Comparison of ENCODE assay signal across 3 cellular contexts in the genomic region with DNA sequence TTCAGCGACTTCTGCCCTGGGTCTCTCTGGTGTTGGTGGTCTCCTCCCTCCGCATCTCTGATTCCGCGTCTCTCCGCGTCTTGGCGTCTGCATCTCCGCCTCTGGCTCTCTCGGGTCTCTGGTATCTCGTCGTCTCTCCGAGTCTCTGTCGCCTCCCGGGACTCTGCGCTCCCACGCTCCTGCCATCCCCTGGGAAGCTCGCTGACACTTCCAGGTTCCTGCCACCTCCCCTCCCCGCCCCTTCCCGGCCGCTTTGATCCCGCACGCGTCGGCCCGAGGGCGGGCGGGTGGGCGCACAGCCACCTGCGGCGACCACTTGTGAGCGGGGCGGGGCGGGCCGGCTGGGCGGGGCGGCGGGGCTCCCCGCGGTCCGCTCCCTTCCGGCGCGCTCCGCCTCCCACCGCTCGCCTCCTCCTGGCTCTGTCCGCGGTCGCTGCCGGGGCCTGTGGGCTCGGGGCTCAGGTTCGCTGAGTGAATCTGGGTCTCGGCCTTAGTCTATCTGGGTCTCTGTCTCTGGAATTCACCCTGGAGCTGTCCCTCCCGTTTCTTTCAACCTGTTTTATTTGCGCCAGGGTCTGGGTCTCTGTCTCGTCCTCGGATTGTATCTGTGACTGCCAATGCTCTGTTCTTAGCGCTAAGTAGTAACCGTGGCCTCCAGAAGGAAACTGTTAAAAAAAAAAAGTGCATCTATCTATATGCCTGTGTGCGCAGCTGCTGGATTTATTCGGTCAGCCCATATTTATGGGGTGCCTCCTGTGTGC.
TF ChIP-seq lines count a peak whose summit lies in the region.

No MANE protein-coding gene starts in this region.

TF ChIP-seq in HEK293, 187 proteins besides CTCF, POLR2A, EP300 and RAD21 (continues in another document):
- TF ChIP-seq SP3 (tag by site-specific recombination; IDR thresholded peaks at IDR 0.05), result peak; percentile 63; the same call in 1 of the 2 replicates
- TF ChIP-seq ZNF202 (tag by site-specific recombination; IDR thresholded peaks at IDR 0.05; ENCODE audit: borderline replicate concordance), result no peak
- 0 out of 2 replicates have a peak, but pooled peaks have one; percentile 21 for TF ChIP-seq ZSCAN30 (tag by site-specific recombination; IDR thresholded peaks at IDR 0.05)
- TF ChIP-seq BCL11B (tag by site-specific recombination; IDR thresholded peaks at IDR 0.05; ENCODE audit: low read depth), result no peak
- peak; percentile 88 for TF ChIP-seq ZBTB17 (tag by site-specific recombination; IDR thresholded peaks at IDR 0.05)
- 0 out of 2 replicates have a peak, but pooled peaks have one; percentile 37 for TF ChIP-seq TRIM28 (IDR thresholded peaks at IDR 0.05; ENCODE audit: borderline replicate concordance, low read length)
- 0 out of 2 replicates have a peak, but pooled peaks have one; percentile 1 for TF ChIP-seq SP2 (tag by site-specific recombination; IDR thresholded peaks at IDR 0.05)
- TF ChIP-seq ZNF423 (tag by site-specific recombination; IDR thresholded peaks at IDR 0.05), result peak; percentile 37; the same call in 1 of the 2 replicates
- peak; percentile 73 for TF ChIP-seq OSR2 (tag by site-specific recombination; IDR thresholded peaks at IDR 0.05)
- no peak for TF ChIP-seq ZFP37 (tag by site-specific recombination; IDR thresholded peaks at IDR 0.05)
- peak; percentile 90 for TF ChIP-seq ZBTB20 (tag by site-specific recombination; IDR thresholded peaks at IDR 0.05)
- peak; percentile 29 for TF ChIP-seq SP7 (tag by site-specific recombination; IDR thresholded peaks at IDR 0.05)
- 0 out of 2 replicates have a peak, but pooled peaks have one; percentile 72 for TF ChIP-seq GLI4 (tag by site-specific recombination; IDR thresholded peaks at IDR 0.05)
- no peak for TF ChIP-seq ZNF555 (tag by site-specific recombination; conservative IDR thresholded peaks at IDR 0.05)
- no peak for TF ChIP-seq KLF7 (tag by site-specific recombination; IDR thresholded peaks at IDR 0.05; ENCODE audit: borderline replicate concordance)
- TF ChIP-seq, protein P1, sequence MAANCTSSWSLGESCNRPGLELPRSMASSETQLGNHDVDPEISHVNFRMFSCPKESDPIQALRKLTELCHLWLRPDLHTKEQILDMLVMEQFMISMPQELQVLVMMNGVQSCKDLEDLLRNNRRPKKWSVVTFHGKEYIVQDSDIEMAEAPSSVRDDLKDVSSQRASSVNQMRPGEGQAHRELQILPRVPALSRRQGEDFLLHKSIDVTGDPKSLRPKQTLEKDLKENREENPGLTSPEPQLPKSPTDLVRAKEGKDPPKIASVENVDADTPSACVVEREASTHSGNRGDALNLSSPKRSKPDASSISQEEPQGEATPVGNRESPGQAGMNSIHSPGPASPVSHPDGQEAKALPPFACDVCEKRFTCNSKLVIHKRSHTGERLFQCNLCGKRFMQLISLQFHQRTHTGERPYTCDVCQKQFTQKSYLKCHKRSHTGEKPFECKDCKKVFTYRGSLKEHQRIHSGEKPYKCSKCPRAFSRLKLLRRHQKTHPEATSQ (tag by site-specific recombination; IDR thresholded peaks at IDR 0.05), result no peak; the same call in 1 of the 2 replicates
- TF ChIP-seq MYNN (tag by site-specific recombination; IDR thresholded peaks at IDR 0.05; ENCODE audit: borderline replicate concordance), result no peak
- peak; percentile 67 for TF ChIP-seq ZNF366 (tag by site-specific recombination; conservative IDR thresholded peaks at IDR 0.05)

TF ChIP-seq in K562, 482 proteins besides CTCF, POLR2A, EP300 and RAD21 (continues in another document):
- TF ChIP-seq, protein P2, sequence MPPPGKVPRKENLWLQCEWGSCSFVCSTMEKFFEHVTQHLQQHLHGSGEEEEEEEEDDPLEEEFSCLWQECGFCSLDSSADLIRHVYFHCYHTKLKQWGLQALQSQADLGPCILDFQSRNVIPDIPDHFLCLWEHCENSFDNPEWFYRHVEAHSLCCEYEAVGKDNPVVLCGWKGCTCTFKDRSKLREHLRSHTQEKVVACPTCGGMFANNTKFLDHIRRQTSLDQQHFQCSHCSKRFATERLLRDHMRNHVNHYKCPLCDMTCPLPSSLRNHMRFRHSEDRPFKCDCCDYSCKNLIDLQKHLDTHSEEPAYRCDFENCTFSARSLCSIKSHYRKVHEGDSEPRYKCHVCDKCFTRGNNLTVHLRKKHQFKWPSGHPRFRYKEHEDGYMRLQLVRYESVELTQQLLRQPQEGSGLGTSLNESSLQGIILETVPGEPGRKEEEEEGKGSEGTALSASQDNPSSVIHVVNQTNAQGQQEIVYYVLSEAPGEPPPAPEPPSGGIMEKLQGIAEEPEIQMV (tag; conservative IDR thresholded peaks at IDR 0.05; ENCODE audit: low read depth), result peak; percentile 96
- TF ChIP-seq, protein P3, sequence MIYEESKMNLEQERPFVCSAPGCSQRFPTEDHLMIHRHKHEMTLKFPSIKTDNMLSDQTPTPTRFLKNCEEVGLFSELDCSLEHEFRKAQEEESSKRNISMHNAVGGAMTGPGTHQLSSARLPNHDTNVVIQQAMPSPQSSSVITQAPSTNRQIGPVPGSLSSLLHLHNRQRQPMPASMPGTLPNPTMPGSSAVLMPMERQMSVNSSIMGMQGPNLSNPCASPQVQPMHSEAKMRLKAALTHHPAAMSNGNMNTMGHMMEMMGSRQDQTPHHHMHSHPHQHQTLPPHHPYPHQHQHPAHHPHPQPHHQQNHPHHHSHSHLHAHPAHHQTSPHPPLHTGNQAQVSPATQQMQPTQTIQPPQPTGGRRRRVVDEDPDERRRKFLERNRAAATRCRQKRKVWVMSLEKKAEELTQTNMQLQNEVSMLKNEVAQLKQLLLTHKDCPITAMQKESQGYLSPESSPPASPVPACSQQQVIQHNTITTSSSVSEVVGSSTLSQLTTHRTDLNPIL (CRISPR knock-in tag; IDR thresholded peaks at IDR 0.05), result no peak
- TF ChIP-seq, protein P4, sequence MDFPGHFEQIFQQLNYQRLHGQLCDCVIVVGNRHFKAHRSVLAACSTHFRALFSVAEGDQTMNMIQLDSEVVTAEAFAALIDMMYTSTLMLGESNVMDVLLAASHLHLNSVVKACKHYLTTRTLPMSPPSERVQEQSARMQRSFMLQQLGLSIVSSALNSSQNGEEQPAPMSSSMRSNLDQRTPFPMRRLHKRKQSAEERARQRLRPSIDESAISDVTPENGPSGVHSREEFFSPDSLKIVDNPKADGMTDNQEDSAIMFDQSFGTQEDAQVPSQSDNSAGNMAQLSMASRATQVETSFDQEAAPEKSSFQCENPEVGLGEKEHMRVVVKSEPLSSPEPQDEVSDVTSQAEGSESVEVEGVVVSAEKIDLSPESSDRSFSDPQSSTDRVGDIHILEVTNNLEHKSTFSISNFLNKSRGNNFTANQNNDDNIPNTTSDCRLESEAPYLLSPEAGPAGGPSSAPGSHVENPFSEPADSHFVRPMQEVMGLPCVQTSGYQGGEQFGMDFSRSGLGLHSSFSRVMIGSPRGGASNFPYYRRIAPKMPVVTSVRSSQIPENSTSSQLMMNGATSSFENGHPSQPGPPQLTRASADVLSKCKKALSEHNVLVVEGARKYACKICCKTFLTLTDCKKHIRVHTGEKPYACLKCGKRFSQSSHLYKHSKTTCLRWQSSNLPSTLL (IDR thresholded peaks at IDR 0.05), result peak; percentile 98
- TF ChIP-seq, protein P5, sequence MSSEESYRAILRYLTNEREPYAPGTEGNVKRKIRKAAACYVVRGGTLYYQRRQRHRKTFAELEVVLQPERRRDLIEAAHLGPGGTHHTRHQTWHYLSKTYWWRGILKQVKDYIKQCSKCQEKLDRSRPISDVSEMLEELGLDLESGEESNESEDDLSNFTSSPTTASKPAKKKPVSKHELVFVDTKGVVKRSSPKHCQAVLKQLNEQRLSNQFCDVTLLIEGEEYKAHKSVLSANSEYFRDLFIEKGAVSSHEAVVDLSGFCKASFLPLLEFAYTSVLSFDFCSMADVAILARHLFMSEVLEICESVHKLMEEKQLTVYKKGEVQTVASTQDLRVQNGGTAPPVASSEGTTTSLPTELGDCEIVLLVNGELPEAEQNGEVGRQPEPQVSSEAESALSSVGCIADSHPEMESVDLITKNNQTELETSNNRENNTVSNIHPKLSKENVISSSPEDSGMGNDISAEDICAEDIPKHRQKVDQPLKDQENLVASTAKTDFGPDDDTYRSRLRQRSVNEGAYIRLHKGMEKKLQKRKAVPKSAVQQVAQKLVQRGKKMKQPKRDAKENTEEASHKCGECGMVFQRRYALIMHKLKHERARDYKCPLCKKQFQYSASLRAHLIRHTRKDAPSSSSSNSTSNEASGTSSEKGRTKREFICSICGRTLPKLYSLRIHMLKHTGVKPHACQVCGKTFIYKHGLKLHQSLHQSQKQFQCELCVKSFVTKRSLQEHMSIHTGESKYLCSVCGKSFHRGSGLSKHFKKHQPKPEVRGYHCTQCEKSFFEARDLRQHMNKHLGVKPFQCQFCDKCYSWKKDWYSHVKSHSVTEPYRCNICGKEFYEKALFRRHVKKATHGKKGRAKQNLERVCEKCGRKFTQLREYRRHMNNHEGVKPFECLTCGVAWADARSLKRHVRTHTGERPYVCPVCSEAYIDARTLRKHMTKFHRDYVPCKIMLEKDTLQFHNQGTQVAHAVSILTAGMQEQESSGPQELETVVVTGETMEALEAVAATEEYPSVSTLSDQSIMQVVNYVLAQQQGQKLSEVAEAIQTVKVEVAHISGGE (CRISPR knock-in tag; IDR thresholded peaks at IDR 0.05), result 0 out of 6 replicates have a peak, but pooled peaks of 1 of the 3 experiments have one; percentile 0

TF ChIP-seq in HEK293T, 16 proteins besides CTCF, POLR2A, EP300 and RAD21:
- no peak for TF ChIP-seq BHLHE40 (IDR thresholded peaks at IDR 0.05; ENCODE audit: borderline replicate concordance)
- TF ChIP-seq SP1 (IDR thresholded peaks at IDR 0.05), result no peak
- TF ChIP-seq LEF1 (IDR thresholded peaks at IDR 0.05; ENCODE audit: borderline replicate concordance), result no peak
- TF ChIP-seq ARNT (IDR thresholded peaks at IDR 0.05), result no peak
- TF ChIP-seq HDGF (IDR thresholded peaks at IDR 0.05; ENCODE audit: borderline replicate concordance), result no peak
- no peak for TF ChIP-seq TARDBP (IDR thresholded peaks at IDR 0.05)
- no peak for TF ChIP-seq FOXA1 (IDR thresholded peaks at IDR 0.05)
- TF ChIP-seq ELF4 (IDR thresholded peaks at IDR 0.05), result no peak
- no peak for TF ChIP-seq CTBP1 (IDR thresholded peaks at IDR 0.05; ENCODE audit: borderline replicate concordance)
- no peak for TF ChIP-seq FOXM1 (IDR thresholded peaks at IDR 0.05; ENCODE audit: borderline replicate concordance)
- TF ChIP-seq, protein P6, sequence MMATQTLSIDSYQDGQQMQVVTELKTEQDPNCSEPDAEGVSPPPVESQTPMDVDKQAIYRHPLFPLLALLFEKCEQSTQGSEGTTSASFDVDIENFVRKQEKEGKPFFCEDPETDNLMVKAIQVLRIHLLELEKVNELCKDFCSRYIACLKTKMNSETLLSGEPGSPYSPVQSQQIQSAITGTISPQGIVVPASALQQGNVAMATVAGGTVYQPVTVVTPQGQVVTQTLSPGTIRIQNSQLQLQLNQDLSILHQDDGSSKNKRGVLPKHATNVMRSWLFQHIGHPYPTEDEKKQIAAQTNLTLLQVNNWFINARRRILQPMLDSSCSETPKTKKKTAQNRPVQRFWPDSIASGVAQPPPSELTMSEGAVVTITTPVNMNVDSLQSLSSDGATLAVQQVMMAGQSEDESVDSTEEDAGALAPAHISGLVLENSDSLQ (IDR thresholded peaks at IDR 0.05), result no peak
- TF ChIP-seq NFRKB (IDR thresholded peaks at IDR 0.05), result no peak
- TF ChIP-seq ZNF384 (IDR thresholded peaks at IDR 0.05), result no peak
- no peak for TF ChIP-seq FOXK2 (IDR thresholded peaks at IDR 0.05)
- TF ChIP-seq L3MBTL2 (conservative IDR thresholded peaks at IDR 0.05), result no peak
- no peak for TF ChIP-seq SUZ12 (IDR thresholded peaks at IDR 0.05)
TF ChIP-seq in HEK293T: peak in this region for 0.
